18 cellular contexts compared by ENCODE assay signal in the genomic region with DNA sequence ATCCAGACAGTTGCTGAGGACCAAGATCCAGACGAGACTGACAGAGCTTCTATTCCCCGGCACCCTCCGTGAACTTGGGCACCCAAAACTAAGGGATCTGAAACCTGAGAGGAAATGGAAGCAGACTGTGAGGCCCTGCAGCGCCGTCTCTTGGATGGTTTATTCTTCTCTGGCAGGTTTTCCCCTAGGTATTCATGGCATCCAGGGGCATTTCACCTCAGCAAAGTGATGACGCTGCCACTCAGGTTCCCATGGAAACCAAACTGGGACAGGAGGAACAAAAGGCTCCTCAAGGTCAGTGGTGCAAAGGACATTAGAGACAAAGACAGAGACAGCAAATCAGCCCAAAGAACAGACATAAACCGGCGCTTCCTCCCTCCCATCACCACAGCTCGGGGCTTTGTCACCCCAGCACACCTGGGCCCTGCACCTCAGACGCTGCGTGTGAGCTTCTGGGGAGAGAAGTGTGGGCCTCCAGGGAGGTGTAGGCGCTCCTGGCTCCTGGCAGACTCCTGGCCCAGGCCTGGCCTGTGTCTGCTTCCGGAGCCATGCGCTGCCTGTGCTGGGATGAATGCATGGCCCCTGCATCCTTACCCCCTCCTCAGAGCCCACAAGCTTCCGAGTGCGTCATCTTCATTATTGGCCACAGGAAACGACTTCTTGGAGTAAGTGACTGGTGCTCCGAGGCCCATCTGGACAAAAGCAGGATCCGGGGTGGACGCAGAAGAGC. TPM values are rescaled to one million over a fixed set of nuclear protein-coding genes. Genes with fewer than 3 reads are reported as not detected.
A peak's percentile ranks its signal among the peaks of the same experiment; 100 is the strongest.
DNase-seq lines count a peak whose midpoint lies in the region; ATAC-seq and TF ChIP-seq lines count a peak whose summit lies in the region.
"Had no signal": no experiment of that assay in that cellular context is flagged by ENCODE, and none has a peak within 500 bp of the region (broad histone marks: within the 10 kb centered on the region; RNA-seq: fewer than 3 reads in every experiment).

No MANE protein-coding gene starts in this region.

- no peak overlapping the region for H3K27ac Mint-ChIP-seq in activated CD8-positive, alpha-beta T cell treated with anti-CD3 and anti-CD28 coated beads, Interleukin-2, amount 10 ng/mL, durations not matched to agents 7 days and 5 days

- H2AFZ ChIP-seq in GM23248, result no peak overlapping the region

- H3K4me3 ChIP-seq in foreskin fibroblast (ENCODE audit: low read depth in 1 of 2, low read length in 2 of 2) (no peak overlapping the region), GM23248 (no peak overlapping the region)
- H3K4me3 ChIP-seq: heart left ventricle, uterus had no signal

- peak; percentile 29 for DNase-seq in cardiac septum (ENCODE audit: low spot score)
- no peak for DNase-seq in left cardiac atrium
- peak; percentile 20 for DNase-seq in RPMI8226
- peak; percentile 64 for DNase-seq in kidney tubule cell (ENCODE audit: low spot score)
- no peak for DNase-seq in activated CD8-positive, alpha-beta T cell treated with anti-CD3 and anti-CD28 coated beads, Interleukin-2, amount 10 ng/mL, durations not matched to agents 7 days and 5 days
- no peak for DNase-seq in foreskin fibroblast
- DNase-seq in GM23248, result no peak
- DNase-seq: activated CD8-positive, alpha-beta memory T cell treated with anti-CD3 and anti-CD28 coated beads for 24 hours; activated naive CD4-positive, alpha-beta T cell treated with Interleukin-2 at 50 U/mL for 16 hours; DMS 273 treated with DMSO at 0.1 percent for 48 hours; heart left ventricle; Kasumi-1; stimulated activated CD8-positive, alpha-beta memory T cell treated with anti-CD3 and anti-CD28 coated beads, Interleukin-4, amount 100 ng/mL, for 48 hours; T1000; uterus had no signal

- no peaks in the 10 kb centered on the region for H3K9me3 ChIP-seq in GM23248 (ENCODE audit: low read depth)
- H3K9me3 ChIP-seq: heart left ventricle, uterus had no signal

- POLR2A ChIA-PET in activated CD8-positive, alpha-beta T cell treated with anti-CD3 and anti-CD28 coated beads, Interleukin-2, amount 10 ng/mL, durations not matched to agents 7 days and 5 days (lab: Charles Lee), result no interaction called here

- no peaks in the 10 kb centered on the region for H3K4me1 Mint-ChIP-seq in activated CD8-positive, alpha-beta T cell treated with anti-CD3 and anti-CD28 coated beads, Interleukin-2, amount 10 ng/mL, durations not matched to agents 7 days and 5 days (ENCODE audit: low read depth)
- H3K4me1 Mint-ChIP-seq: central memory CD8-positive, alpha-beta T cell had no signal

- intact Hi-C loops in cardiac septum (cut with DNase I) (no loop called here), left cardiac atrium (cut with DNase I) (no loop called here)

- H3K4me3 Mint-ChIP-seq in activated CD8-positive, alpha-beta T cell treated with anti-CD3 and anti-CD28 coated beads, Interleukin-2, amount 10 ng/mL, durations not matched to agents 7 days and 5 days, result no peak overlapping the region
- H3K4me3 Mint-ChIP-seq: central memory CD8-positive, alpha-beta T cell had no signal

- peaks cover 29% of the 10 kb centered on the region for H3K27me3 ChIP-seq in GM23248 (replicated peaks; ENCODE audit: insufficient read depth)
- H3K27me3 ChIP-seq: uterus had no signal

- CTCF ChIA-PET in activated CD8-positive, alpha-beta T cell treated with anti-CD3 and anti-CD28 coated beads, Interleukin-2, amount 10 ng/mL, durations not matched to agents 7 days and 5 days (lab: Charles Lee), result interaction anchor here (2.3 kb wide), 1 partner anchor 52 kb away, joined by 6 read pairs; no protein-coding TSS in a partner anchor

- no peaks in the 10 kb centered on the region for H3K36me3 ChIP-seq in GM23248 (ENCODE audit: low read depth)
- H3K36me3 ChIP-seq: heart left ventricle, uterus had no signal

- H3K36me3 Mint-ChIP-seq in activated CD8-positive, alpha-beta T cell treated with anti-CD3 and anti-CD28 coated beads, Interleukin-2, amount 10 ng/mL, durations not matched to agents 7 days and 5 days (ENCODE audit: low read depth), result no peaks in the 10 kb centered on the region

- no peaks in the 10 kb centered on the region for H3F3A ChIP-seq in GM23248 (ENCODE audit: insufficient read depth)

- no peaks in the 10 kb centered on the region for H3K9me2 ChIP-seq in GM23248 (ENCODE audit: insufficient read depth)

- TF ChIP-seq CTCF in foreskin fibroblast (IDR thresholded peaks at IDR 0.05; ENCODE audit: low read depth, low read length), result no peak

- no peaks in the 10 kb centered on the region for H3K4me1 ChIP-seq in GM23248 (ENCODE audit: insufficient read depth)
- H3K4me1 ChIP-seq: heart left ventricle, uterus had no signal

- in situ Hi-C loops in GM23248 (cut with MboI), result no loop called here

- H3K27me3 Mint-ChIP-seq in activated CD8-positive, alpha-beta T cell treated with anti-CD3 and anti-CD28 coated beads, Interleukin-2, amount 10 ng/mL, durations not matched to agents 7 days and 5 days (ENCODE audit: low read depth), result no peaks in the 10 kb centered on the region

- H4K20me1 ChIP-seq in GM23248 (ENCODE audit: insufficient read depth), result no peaks in the 10 kb centered on the region

- no peaks in the 10 kb centered on the region for H3K9me3 Mint-ChIP-seq in activated CD8-positive, alpha-beta T cell treated with anti-CD3 and anti-CD28 coated beads, Interleukin-2, amount 10 ng/mL, durations not matched to agents 7 days and 5 days (ENCODE audit: insufficient read depth)
- H3K9me3 Mint-ChIP-seq: central memory CD8-positive, alpha-beta T cell had no signal

- H3K4me2 ChIP-seq in GM23248 (ENCODE audit: unreplicated experiment), result no peak overlapping the region

- 87 to 88% methylated on average over 20 of the region's 20 CpGs for WGBS in GM23248 (ENCODE audit: low coverage in 1 of 2, low lambda C conversion rate in 2 of 2, missing lambda C conversion rate in 2 of 2), 2 experiments

- ATAC-seq in left cardiac atrium, result no peak
- ATAC-seq in GM21423 (IDR thresholded peaks at IDR 0.05; ENCODE audit: unreplicated experiment), result no peak
- ATAC-seq in activated CD8-positive, alpha-beta T cell treated with anti-CD3 and anti-CD28 coated beads, Interleukin-2, amount 10 ng/mL, durations not matched to agents 7 days and 5 days, result no peak

- H3K79me2 ChIP-seq in GM23248 (ENCODE audit: insufficient read depth), result no peaks in the 10 kb centered on the region

- no peak overlapping the region for H3K9ac ChIP-seq in GM23248

- no peak overlapping the region for H3K27ac ChIP-seq in GM23248
- H3K27ac ChIP-seq: heart left ventricle, uterus had no signal

RNA-seq across cellular contexts. Expression of gene TP53AIP1, which starts 6.0 kb away (rescaled TPM):
- total RNA-seq in cardiac septum (not detected), left cardiac atrium (not detected)
- total RNA-seq in activated CD8-positive, alpha-beta T cell treated with anti-CD3 and anti-CD28 coated beads, Interleukin-2, amount 10 ng/mL, durations not matched to agents 7 days and 5 days, result not detected
- not detected in 2 replicates for total RNA-seq in GM23248 (2014; rRNA removed; shearing (Covaris generic))
- not detected in 2 replicates for polyA plus RNA-seq in GM23248 (2016; fragmentation: Nextera tagmentation; extraction: Ambion mirVana)
- total RNA-seq: heart left ventricle, NCI-H460 had no signal

RNA-seq across cellular contexts. Expression of gene KCNJ5, which starts 45.6 kb away (rescaled TPM):
- total RNA-seq in cardiac septum, result 12.1 TPM
- total RNA-seq in left cardiac atrium, result 10 to 100 TPM in 1 of 2 donors, 1 to 10 TPM in 1; 6.1 to 15.6 TPM
- total RNA-seq in activated CD8-positive, alpha-beta T cell treated with anti-CD3 and anti-CD28 coated beads, Interleukin-2, amount 10 ng/mL, durations not matched to agents 7 days and 5 days, result not detected
- under 0.01 TPM in 1 of 2 replicates, not detected in the other for total RNA-seq in GM23248 (2014; rRNA removed; shearing (Covaris generic))
- polyA plus RNA-seq in GM23248 (2016; fragmentation: Nextera tagmentation; extraction: Ambion mirVana), result not detected in 2 replicates
- total RNA-seq: NCI-H460 had no signal

Comparison
In these comparisons a context has a peak if more than half of its experiments do, and no peak if none do; other contexts are left out.
1. DNase-seq: peak in cardiac septum (single experiment), RPMI8226 (single experiment) and kidney tubule cell (single experiment); none in left cardiac atrium (single experiment), activated CD8-positive, alpha-beta T cell treated with anti-CD3 and anti-CD28 coated beads, Interleukin-2, amount 10 ng/mL, durations not matched to agents 7 days and 5 days (single experiment), foreskin fibroblast (0 of 2) and GM23248 (single experiment).